ENCODE assay signal across 9 cellular contexts in the genomic region with DNA sequence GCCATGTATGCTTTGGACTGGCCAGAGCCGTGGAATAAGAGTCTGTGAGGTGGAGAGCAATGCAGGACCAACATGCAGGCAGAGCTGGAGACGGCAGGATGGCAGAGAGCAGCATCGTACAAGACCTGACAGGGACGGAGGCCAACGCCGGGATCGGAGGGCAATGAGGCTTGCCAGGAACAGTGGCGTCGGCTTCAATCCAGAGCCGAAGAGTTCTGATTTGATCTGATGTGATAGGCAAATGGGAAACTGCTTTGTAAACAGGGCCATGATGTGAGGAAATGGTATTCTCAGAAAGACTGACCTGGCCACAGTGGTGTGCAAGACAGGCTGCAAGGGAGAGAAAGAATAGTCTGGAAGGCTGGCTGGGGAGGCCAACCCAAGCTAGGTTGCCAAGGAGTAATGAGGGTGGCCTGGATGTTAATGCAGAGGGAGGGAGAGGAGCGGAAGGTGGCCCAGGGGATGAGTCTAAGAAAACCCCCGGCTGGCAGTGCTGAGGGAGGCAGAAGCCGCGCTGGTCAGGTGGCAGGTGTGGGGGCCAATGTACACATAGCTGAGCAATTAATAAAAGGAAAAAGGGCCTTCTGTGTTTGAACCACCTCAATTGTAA. TPM values are rescaled to one million over a fixed set of nuclear protein-coding genes. Genes with fewer than 3 reads are reported as not detected.
DNase-seq lines count a peak whose midpoint lies in the region; ATAC-seq and TF ChIP-seq lines count a peak whose summit lies in the region.
"Had no signal": no experiment of that assay in that cellular context is flagged by ENCODE, and none has a peak within 500 bp of the region (broad histone marks: within the 10 kb centered on the region; RNA-seq: fewer than 3 reads in every experiment).

No MANE protein-coding gene starts in this region.

- H3K27me3 ChIP-seq in skeletal muscle tissue (ENCODE audit: control insufficient read depth in 3 of 3, insufficient read depth in 3 of 3, low read length in 3 of 3), result no peaks in the 10 kb centered on the region

- H3K4me1 ChIP-seq in skeletal muscle tissue (ENCODE audit: control insufficient read depth in 3 of 3, insufficient read depth in 3 of 3, low read length in 3 of 3), result peaks cover 4 to 16% (median 15%) of the 10 kb centered on the region in 3 donors

- H3K27ac ChIP-seq in skeletal muscle tissue (ENCODE audit: low read depth, low read length), result peak overlapping the region; percentile 81
- H3K27ac ChIP-seq: 22Rv1 had no signal

- no peak for TF ChIP-seq CTCF in GM13976 (IDR thresholded peaks at IDR 0.05; ENCODE audit: borderline replicate concordance, control extremely low read depth, extremely low read depth, insufficient read depth, missing control alignments)

- peak overlapping the region in 2 of 3 donors; percentile 51 for H3K9ac ChIP-seq in skeletal muscle tissue (ENCODE audit: low read depth in 1 of 3, low read length in 3 of 3)

- peak; percentile 27 for ATAC-seq in HG03342 (IDR thresholded peaks at IDR 0.05; ENCODE audit: unreplicated experiment)

- H3K36me3 ChIP-seq in skeletal muscle tissue (ENCODE audit: control insufficient read depth in 3 of 3, insufficient read depth in 3 of 3, low read length in 3 of 3), result peaks cover 0 to 7% (median 2%) of the 10 kb centered on the region in 3 donors

- in situ Hi-C loops in GM13976 (cut with MboI; ENCODE audit: low sequenced_read_pairs, unreplicated experiment), result no loop called here

- no peaks in the 10 kb centered on the region for H3K9me3 ChIP-seq in skeletal muscle tissue (ENCODE audit: control insufficient read depth in 3 of 3, low read length in 3 of 3)

- peak overlapping the region; percentile 6 to 59 (median 48) for H3K4me3 ChIP-seq in skeletal muscle tissue (ENCODE audit: low read length in 3 of 3)

- peak; percentile 64 for DNase-seq in NCI-H748 (lab: John Stamatoyannopoulos, UW; ENCODE audit: unreplicated experiment)
- DNase-seq in NCI-H748 treated with DMSO at 0.1 percent for 48 hours (lab: John Stamatoyannopoulos, UW), result no peak
- peak; percentile 58 for DNase-seq in cerebellum (ENCODE audit: low spot score)
- no peak for DNase-seq in GOT3 (lab: John Stamatoyannopoulos, UW)
- no peak for DNase-seq in GM13976 (ENCODE audit: low spot score)
- no peak for DNase-seq in NOMO-1 (lab: John Stamatoyannopoulos, UW; ENCODE audit: unreplicated experiment in 2 of 2)

RNA-seq across cellular contexts. Expression of a gene that starts 26.7 kb away (rescaled TPM):
- total RNA-seq in cerebellum, result 42.2 TPM
- total RNA-seq in skeletal muscle tissue, result 18.3 TPM

Comparison
In these comparisons a context has a peak if more than half of its experiments do, and no peak if none do; other contexts are left out.
1. DNase-seq: peak in NCI-H748 (single experiment) and cerebellum (single experiment); none in NCI-H748 treated with DMSO at 0.1 percent for 48 hours (single experiment), GOT3 (single experiment), GM13976 (single experiment) and NOMO-1 (0 of 2).